ENCODE assay signal across 1 cellular context in the genomic region with DNA sequence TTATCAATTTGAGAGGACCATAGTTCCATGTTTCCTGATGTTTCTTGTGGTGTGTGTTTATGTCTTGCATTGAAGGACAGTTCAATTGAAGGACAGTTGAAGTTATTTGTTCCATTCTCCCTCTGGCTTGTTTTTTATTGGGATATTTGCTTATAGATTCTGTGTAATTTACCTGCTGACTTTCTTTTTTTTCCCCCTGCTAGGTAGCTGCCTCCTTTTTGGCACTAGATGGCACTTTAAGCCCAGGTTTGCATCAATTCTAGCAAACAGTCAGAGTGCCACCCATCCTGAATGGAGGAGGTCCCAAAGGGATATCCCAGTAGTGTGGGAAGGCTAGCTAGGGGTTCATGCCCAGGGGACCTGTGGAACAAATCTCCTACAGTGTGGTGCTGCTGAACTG.
TF ChIP-seq lines count a peak whose summit lies in the region.

No MANE protein-coding gene starts in this region.

TF ChIP-seq in GM23338, 12 proteins besides CTCF, POLR2A, EP300 and RAD21 (continued from another document):
- TF ChIP-seq, protein P1, sequence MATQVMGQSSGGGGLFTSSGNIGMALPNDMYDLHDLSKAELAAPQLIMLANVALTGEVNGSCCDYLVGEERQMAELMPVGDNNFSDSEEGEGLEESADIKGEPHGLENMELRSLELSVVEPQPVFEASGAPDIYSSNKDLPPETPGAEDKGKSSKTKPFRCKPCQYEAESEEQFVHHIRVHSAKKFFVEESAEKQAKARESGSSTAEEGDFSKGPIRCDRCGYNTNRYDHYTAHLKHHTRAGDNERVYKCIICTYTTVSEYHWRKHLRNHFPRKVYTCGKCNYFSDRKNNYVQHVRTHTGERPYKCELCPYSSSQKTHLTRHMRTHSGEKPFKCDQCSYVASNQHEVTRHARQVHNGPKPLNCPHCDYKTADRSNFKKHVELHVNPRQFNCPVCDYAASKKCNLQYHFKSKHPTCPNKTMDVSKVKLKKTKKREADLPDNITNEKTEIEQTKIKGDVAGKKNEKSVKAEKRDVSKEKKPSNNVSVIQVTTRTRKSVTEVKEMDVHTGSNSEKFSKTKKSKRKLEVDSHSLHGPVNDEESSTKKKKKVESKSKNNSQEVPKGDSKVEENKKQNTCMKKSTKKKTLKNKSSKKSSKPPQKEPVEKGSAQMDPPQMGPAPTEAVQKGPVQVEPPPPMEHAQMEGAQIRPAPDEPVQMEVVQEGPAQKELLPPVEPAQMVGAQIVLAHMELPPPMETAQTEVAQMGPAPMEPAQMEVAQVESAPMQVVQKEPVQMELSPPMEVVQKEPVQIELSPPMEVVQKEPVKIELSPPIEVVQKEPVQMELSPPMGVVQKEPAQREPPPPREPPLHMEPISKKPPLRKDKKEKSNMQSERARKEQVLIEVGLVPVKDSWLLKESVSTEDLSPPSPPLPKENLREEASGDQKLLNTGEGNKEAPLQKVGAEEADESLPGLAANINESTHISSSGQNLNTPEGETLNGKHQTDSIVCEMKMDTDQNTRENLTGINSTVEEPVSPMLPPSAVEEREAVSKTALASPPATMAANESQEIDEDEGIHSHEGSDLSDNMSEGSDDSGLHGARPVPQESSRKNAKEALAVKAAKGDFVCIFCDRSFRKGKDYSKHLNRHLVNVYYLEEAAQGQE (IDR thresholded peaks at IDR 0.05; ENCODE audit: unreplicated experiment): no peak
- TF ChIP-seq ZNF331 (CRISPR knock-in tag; IDR thresholded peaks at IDR 0.05; ENCODE audit: low read depth): no peak
